ENCODE assay signal across 20 cellular contexts in genomic region chr10:93758510-93758885, GRCh38. TPM values are rescaled to one million over a fixed set of nuclear protein-coding genes. Genes with fewer than 3 reads are reported as not detected.
DNase-seq lines count a peak whose midpoint lies in the region; ATAC-seq, FAIRE-seq and TF ChIP-seq lines count a peak whose summit lies in the region.
"Had no signal": no experiment of that assay in that cellular context is flagged by ENCODE, and none has a peak within 500 bp of the region (broad histone marks: within the 10 kb centered on the region; RNA-seq: fewer than 3 reads in every experiment).

No MANE protein-coding gene starts in this region.

- H3K9me2 ChIP-seq in hepatocyte (replicated peaks; ENCODE audit: insufficient read depth), result no peaks in the 10 kb centered on the region

- H4K91ac ChIP-seq in trophoblast cell (ENCODE audit: low read depth, low read length), result no peak overlapping the region

- no peaks in the 10 kb centered on the region for H4K20me1 ChIP-seq in hepatocyte (ENCODE audit: insufficient read depth, poor library complexity, severe bottlenecking)

- peaks cover 22% of the 10 kb centered on the region for H3K79me1 ChIP-seq in trophoblast cell (ENCODE audit: low read length)

- no peak for TF ChIP-seq POLR2A in A549 (IDR thresholded peaks at IDR 0.05; ENCODE audit: low read length)

- H3K79me2 ChIP-seq in hepatocyte, result no peaks in the 10 kb centered on the region
- no peaks in the 10 kb centered on the region for H3K79me2 ChIP-seq in trophoblast cell (ENCODE audit: control insufficient read depth, insufficient read depth, low read length, poor library complexity)

- H3K9ac ChIP-seq in trophoblast cell (ENCODE audit: low read length), result no peak overlapping the region

- no peak overlapping the region for H3K23ac ChIP-seq in trophoblast cell (ENCODE audit: low read length)

- no peak overlapping the region for H2AK5ac ChIP-seq in trophoblast cell (ENCODE audit: low read length)

- H3K4me1 ChIP-seq in A549 (no peaks in the 10 kb centered on the region), ascending aorta (peaks cover 0 to 3% of the 10 kb centered on the region in 2 donors), hepatocyte (ENCODE audit: insufficient read depth) (peaks cover 19% of the 10 kb centered on the region), trophoblast cell (ENCODE audit: control insufficient read depth in 1 of 2, insufficient read depth in 2 of 2, low read length in 2 of 2) (peaks cover 26 to 40% of the 10 kb centered on the region in 2 experiments)

- intact Hi-C loops in ascending aorta (cut with DNase I), result loop anchor here (2.0 kb wide), 1 partner anchor 58 kb away; no protein-coding TSS in a partner anchor

- FAIRE-seq in A549 (lab: Jason Lieb, UNC), result peak; percentile 63
- FAIRE-seq: A204.1, K562 had no signal

- no peak overlapping the region for H3K4me3 ChIP-seq in A549
- peak overlapping the region; percentile 32 to 65 for H3K4me3 ChIP-seq in ascending aorta
- H3K4me3 ChIP-seq in hepatocyte, result no peak overlapping the region
- H3K4me3 ChIP-seq in trophoblast cell (ENCODE audit: low read depth, low read length), result no peak overlapping the region
- H3K4me3 ChIP-seq: K562, mucosa of descending colon, skin epidermis, testis had no signal

- TF ChIP-seq RAD21 in A549 (conservative IDR thresholded peaks at IDR 0.05 in 1 of 2, IDR thresholded peaks at IDR 0.05 in 1 of 2), result no peak

- no peak overlapping the region for H3K27ac ChIP-seq in A549
- peak overlapping the region; percentile 44 to 49 for H3K27ac ChIP-seq in ascending aorta
- no peak overlapping the region for H3K27ac ChIP-seq in hepatocyte
- no peak overlapping the region for H3K27ac ChIP-seq in trophoblast cell (ENCODE audit: low read depth, low read length)
- H3K27ac ChIP-seq: HL-60, left ventricle myocardium inferior, ovary, skin epidermis had no signal

- no peaks in the 10 kb centered on the region for H3K36me3 ChIP-seq in ascending aorta
- no peaks in the 10 kb centered on the region for H3K36me3 ChIP-seq in hepatocyte (replicated peaks; ENCODE audit: insufficient read depth, low read depth)
- no peaks in the 10 kb centered on the region for H3K36me3 ChIP-seq in trophoblast cell (ENCODE audit: control insufficient read depth in 1 of 2, insufficient read depth in 2 of 2, low read length in 2 of 2)
- H3K36me3 ChIP-seq: left ventricle myocardium inferior, ovary had no signal

- TF ChIP-seq EP300 in A549 (IDR thresholded peaks at IDR 0.05), result no peak

- H2BK12ac ChIP-seq in trophoblast cell (ENCODE audit: low read length), result no peak overlapping the region

- no peak overlapping the region for H4K12ac ChIP-seq in trophoblast cell (ENCODE audit: low read depth, low read length)

- no peak overlapping the region for H3K4ac ChIP-seq in trophoblast cell (ENCODE audit: low read depth, low read length)

- no peak overlapping the region for H3K18ac ChIP-seq in trophoblast cell (ENCODE audit: low read length)

- CTCF ChIA-PET in A549 (lab: Yijun Ruan, JAX), result interaction anchor here (1.5 kb wide), 1 partner anchor 57 kb away, joined by 3 read pairs; no protein-coding TSS in a partner anchor

- 86% methylated on average over 5 of the region's 5 CpGs for WGBS in A549 (ENCODE audit: missing lambda C conversion rate)
- WGBS in hepatocyte (ENCODE audit: low lambda C conversion rate, missing lambda C conversion rate), result 55% methylated on average over 5 of the region's 5 CpGs
- no CpG with 5 or more reads among the region's 5 CpGs for WGBS in trophoblast cell (ENCODE audit: extremely low coverage, insufficient coverage, insufficient read length)

- POLR2A ChIA-PET in A549 (lab: Yijun Ruan, JAX), result no interaction called here

- peak overlapping the region; percentile 47 for H2AFZ ChIP-seq in hepatocyte
- H2AFZ ChIP-seq in trophoblast cell (ENCODE audit: insufficient read depth, low read length, poor library complexity), result no peak overlapping the region

- H3K9me3 ChIP-seq in A549 (no peaks in the 10 kb centered on the region), ascending aorta (no peaks in the 10 kb centered on the region), hepatocyte (ENCODE audit: low read depth) (no peaks in the 10 kb centered on the region), trophoblast cell (ENCODE audit: insufficient read depth, low read depth, low read length) (no peaks in the 10 kb centered on the region)
- H3K9me3 ChIP-seq: left ventricle myocardium inferior, mucosa of descending colon, ovary, testis had no signal

- ATAC-seq in A549 (no peak), HG03521 (IDR thresholded peaks at IDR 0.05; ENCODE audit: unreplicated experiment) (no peak), GM19397 (IDR thresholded peaks at IDR 0.05; ENCODE audit: unreplicated experiment) (no peak), GM18868 (IDR thresholded peaks at IDR 0.05; ENCODE audit: unreplicated experiment) (no peak), esophagus mucosa (no peak)
- ATAC-seq: K562, mucosa of descending colon, Right ventricle myocardium inferior had no signal

- H3K14ac ChIP-seq in trophoblast cell (ENCODE audit: low read length), result no peak overlapping the region

- H2BK5ac ChIP-seq in trophoblast cell (ENCODE audit: low read depth, low read length, poor library complexity), result no peak overlapping the region

- H3K27me3 ChIP-seq in ascending aorta, result no peaks in the 10 kb centered on the region
- peaks cover 7% of the 10 kb centered on the region for H3K27me3 ChIP-seq in hepatocyte
- no peaks in the 10 kb centered on the region for H3K27me3 ChIP-seq in trophoblast cell (ENCODE audit: insufficient read depth, low read length)
- H3K27me3 ChIP-seq: ovary, testis had no signal

- H3K4me2 ChIP-seq in A549 (no peak overlapping the region), hepatocyte (peak overlapping the region; percentile 74), trophoblast cell (ENCODE audit: low read length) (peak overlapping the region; percentile 48)

- H4K8ac ChIP-seq in trophoblast cell (ENCODE audit: low read depth, low read length), result no peak overlapping the region

- no peak for DNase-seq in A549 (ENCODE audit: low read depth in 1 of 2, low spot score in 1 of 2)
- no peak for DNase-seq in ascending aorta (ENCODE audit: low spot score in 2 of 2)
- DNase-seq in hepatocyte (ENCODE audit: low spot score), result no peak
- DNase-seq in trophoblast cell, result no peak
- DNase-seq: left ventricle myocardium inferior, mucosa of descending colon, NCI-H2029 treated with DMSO at 0.1 percent for 48 hours, NCI-H524 treated with DMSO at 0.1 percent for 48 hours, ovary, T-helper 1 cell, testis had no signal

- TF ChIP-seq CTCF in A549 (IDR thresholded peaks at IDR 0.05) (no peak), ascending aorta (IDR thresholded peaks at IDR 0.05) (no peak), hepatocyte (IDR thresholded peaks at IDR 0.05; ENCODE audit: poor library complexity) (no peak)

- no peak overlapping the region for H2BK120ac ChIP-seq in trophoblast cell (ENCODE audit: insufficient read depth, low read length, poor library complexity)

TF ChIP-seq in A549, 52 proteins besides CTCF, POLR2A, EP300 and RAD21:
- TF ChIP-seq HMGXB4 (CRISPR knock-in tag; IDR thresholded peaks at IDR 0.05; ENCODE audit: borderline replicate concordance), result no peak

RNA-seq across cellular contexts. Expression of gene LGI1, which starts 0.8 kb away (rescaled TPM):
- polyA plus RNA-seq in A549 (2011; rRNA removed) (not detected in 2 replicates), A549 (2017; fragmentation: RNase III; extraction: RNeasy Plus Mini Kit Qiagen cat#74134 plus additional on column Dnase treatment) (not detected in 3 replicates), hepatocyte (0.21 and 0.56 TPM in 2 replicates)
- not detected in 2 replicates for polyA plus RNA-seq in A549 (2012; cell fraction: cytosol; rRNA removed)
- polyA plus RNA-seq in A549 (2012; cell fraction: nucleus; rRNA removed), result not detected in 2 replicates
- polyA minus RNA-seq in A549 (2011; rRNA and poly(A)+ RNA removed), result not detected in 2 replicates
- total RNA-seq in ascending aorta (not detected), hepatocyte (0.60 and 2.6 TPM in 2 replicates), esophagus mucosa (not detected)
- polyA plus RNA-seq in trophoblast cell (2013), result 14.4 and 14.6 TPM in 2 replicates
- total RNA-seq: K562, left ventricle myocardium inferior, Right ventricle myocardium inferior had no signal
- polyA plus RNA-seq: K562 had no signal

RNA-seq across cellular contexts. Expression of gene FRA10AC1, which starts 56.1 kb away (rescaled TPM):
- polyA plus RNA-seq in A549 (2011; rRNA removed) (10.0 and 20.5 TPM in 2 replicates), A549 (2017; fragmentation: RNase III; extraction: RNeasy Plus Mini Kit Qiagen cat#74134 plus additional on column Dnase treatment) (10.4 to 11.1 TPM (median 10.8 TPM) in 3 replicates), hepatocyte (14.9 TPM in 2 replicates)
- polyA plus RNA-seq in A549 (2012; cell fraction: cytosol; rRNA removed), result 2.1 and 2.8 TPM in 2 replicates
- 2.2 and 3.9 TPM in 2 replicates for polyA plus RNA-seq in A549 (2012; cell fraction: nucleus; rRNA removed)
- 3.3 and 5.0 TPM in 2 replicates for polyA minus RNA-seq in A549 (2011; rRNA and poly(A)+ RNA removed)
- total RNA-seq in ascending aorta (1.7 TPM), hepatocyte (11.4 and 12.9 TPM in 2 replicates), esophagus mucosa (11.8 TPM)
- polyA plus RNA-seq in trophoblast cell (2013), result 25.0 and 29.0 TPM in 2 replicates

Comparison
In these comparisons a context has a peak if more than half of its experiments do, and no peak if none do; other contexts are left out.
1. H3K27ac ChIP-seq: peak in ascending aorta (2 of 2); none in A549 (0 of 2), hepatocyte (single experiment) and trophoblast cell (single experiment).
2. H3K4me3 ChIP-seq: peak in ascending aorta (2 of 2); none in A549 (single experiment), hepatocyte (single experiment) and trophoblast cell (single experiment).